Comparison of ENCODE assay signal across 18 cellular contexts in the genomic region with DNA sequence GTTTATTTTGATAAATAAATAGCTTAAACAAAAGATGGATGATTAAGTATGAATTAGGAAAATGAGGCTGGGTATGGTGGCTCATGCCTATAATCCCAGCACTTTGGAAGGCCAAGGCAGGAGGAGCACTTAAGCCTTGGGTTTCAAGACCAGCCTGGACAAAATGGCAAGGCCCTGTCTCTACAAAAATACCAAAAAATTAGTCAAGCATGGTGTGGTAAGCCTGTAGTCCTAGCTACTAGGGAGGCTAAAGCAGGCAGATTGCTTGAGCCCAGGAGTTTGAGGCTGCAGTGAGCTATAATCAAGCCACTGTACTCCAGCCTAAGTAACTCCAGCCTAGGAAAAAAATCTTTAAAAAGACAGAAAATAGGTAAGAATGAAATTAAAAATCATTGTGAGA.
A peak's percentile ranks its signal among the peaks of the same experiment; 100 is the strongest.
DNase-seq lines count a peak whose midpoint lies in the region; ATAC-seq, FAIRE-seq and TF ChIP-seq lines count a peak whose summit lies in the region.
"Had no signal": no experiment of that assay in that cellular context is flagged by ENCODE, and none has a peak within 500 bp of the region (broad histone marks: within the 10 kb centered on the region; RNA-seq: fewer than 3 reads in every experiment).

No MANE protein-coding gene starts in this region.

- H3K27ac ChIP-seq in C4-2B: peak overlapping the region; percentile 69; the same call in 1 of the 2 replicates
- H3K27ac ChIP-seq: HL-60 had no signal

- H3K27ac Mint-ChIP-seq in stimulated activated effector memory CD8-positive, alpha-beta T cell treated with anti-CD3 and anti-CD28 coated beads, Interleukin-12 subunit alpha, Interleukin-12 subunit beta, amount 100 ng/mL, for 72 hours: no peak overlapping the region
- H3K27ac Mint-ChIP-seq: CD4-positive, alpha-beta memory T cell had no signal

- no peaks in the 10 kb centered on the region for H3K27me3 ChIP-seq in MG63
- H3K27me3 ChIP-seq: BE2C had no signal

- H3K36me3 Mint-ChIP-seq in stimulated activated effector memory CD8-positive, alpha-beta T cell treated with anti-CD3 and anti-CD28 coated beads, Interleukin-12 subunit alpha, Interleukin-12 subunit beta, amount 100 ng/mL, for 72 hours: peaks cover under 1% of the 10 kb centered on the region

- peak; percentile 38 for FAIRE-seq in RCC 7860 (lab: Jason Lieb, UNC)
- FAIRE-seq: GM12878, GM19239, K562 had no signal

- no peak for ATAC-seq in stimulated activated effector memory CD8-positive, alpha-beta T cell treated with anti-CD3 and anti-CD28 coated beads, Interleukin-12 subunit alpha, Interleukin-12 subunit beta, amount 100 ng/mL, for 72 hours
- ATAC-seq: GM12878, K562 had no signal

- H3K4me3 ChIP-seq in MG63: no peak overlapping the region
- H3K4me3 ChIP-seq: GM12878, HAP-1, K562 had no signal

- H3K9me3 ChIP-seq in MG63: no peaks in the 10 kb centered on the region
- H3K9me3 ChIP-seq: BE2C, HAP-1 had no signal

- peaks cover 8% of the 10 kb centered on the region; the same call in 1 of the 2 replicates for H3K36me3 ChIP-seq in MG63

- DNase-seq in RCC 7860 (ENCODE audit: low spot score) (no peak), left kidney (ENCODE audit: low read depth, low spot score) (peak; percentile 41), renal cortical epithelial cell (ENCODE audit: low read depth) (peak; percentile 54), MG63 (no peak), amniotic stem cell (lab: John Stamatoyannopoulos, UW) (no peak)
- no peak for DNase-seq in stimulated activated effector memory CD8-positive, alpha-beta T cell treated with anti-CD3 and anti-CD28 coated beads, Interleukin-12 subunit alpha, Interleukin-12 subunit beta, amount 100 ng/mL, for 72 hours (ENCODE audit: low spot score in 2 of 2)
- DNase-seq: BE2C; C1 segment of cervical spinal cord; CD4-positive, alpha-beta memory T cell; DMS153; DND-41; EL had no signal

- no peak for TF ChIP-seq CTCF in C4-2B (conservative IDR thresholded peaks at IDR 0.05)

- H3K4me1 Mint-ChIP-seq in stimulated activated effector memory CD8-positive, alpha-beta T cell treated with anti-CD3 and anti-CD28 coated beads, Interleukin-12 subunit alpha, Interleukin-12 subunit beta, amount 100 ng/mL, for 72 hours: peaks cover 4% of the 10 kb centered on the region

- H3K9me3 Mint-ChIP-seq in stimulated activated effector memory CD8-positive, alpha-beta T cell treated with anti-CD3 and anti-CD28 coated beads, Interleukin-12 subunit alpha, Interleukin-12 subunit beta, amount 100 ng/mL, for 72 hours: no peaks in the 10 kb centered on the region
- H3K9me3 Mint-ChIP-seq: CD4-positive, alpha-beta memory T cell had no signal

- no peak overlapping the region for H3K4me3 Mint-ChIP-seq in stimulated activated effector memory CD8-positive, alpha-beta T cell treated with anti-CD3 and anti-CD28 coated beads, Interleukin-12 subunit alpha, Interleukin-12 subunit beta, amount 100 ng/mL, for 72 hours
- H3K4me3 Mint-ChIP-seq: CD4-positive, alpha-beta memory T cell had no signal

Comparison
In these comparisons a context has a peak if more than half of its experiments do, and no peak if none do; other contexts are left out.
1. DNase-seq: peak in left kidney (single experiment) and renal cortical epithelial cell (single experiment); none in RCC 7860 (single experiment), MG63 (single experiment), stimulated activated effector memory CD8-positive, alpha-beta T cell treated with anti-CD3 and anti-CD28 coated beads, Interleukin-12 subunit alpha, Interleukin-12 subunit beta, amount 100 ng/mL, for 72 hours (0 of 2) and amniotic stem cell (single experiment).